In genomic region chr9:111005711-111006482, GRCh38 we compare ENCODE assay signal across 25 cellular contexts. TPM values are rescaled to one million over a fixed set of nuclear protein-coding genes. Genes with fewer than 3 reads are reported as not detected.
DNase-seq lines count a peak whose midpoint lies in the region; ATAC-seq, FAIRE-seq and TF ChIP-seq lines count a peak whose summit lies in the region.
"Had no signal": no experiment of that assay in that cellular context is flagged by ENCODE, and none has a peak within 500 bp of the region (broad histone marks: within the 10 kb centered on the region; RNA-seq: fewer than 3 reads in every experiment).

No MANE protein-coding gene starts in this region.

- peak; percentile 66 for DNase-seq in HCEC 1CT
- DNase-seq in GM12878 (ENCODE audit: low read depth, low spot score) = no peak
- DNase-seq in fibroblast of villous mesenchyme (ENCODE audit: low read depth) = peak; percentile 53
- DNase-seq in sciatic nerve (ENCODE audit: low spot score) = no peak
- no peak for DNase-seq in WERI-Rb-1
- DNase-seq in ecto neural progenitor cell (ENCODE audit: low spot score) = no peak
- no peak for DNase-seq in NCI-H1436 (lab: John Stamatoyannopoulos, UW)
- DNase-seq: activated CD4-positive, alpha-beta T cell treated with anti-CD3 and anti-CD28 coated beads, Interleukin-2, amount 50 U/mL, for 4 hours; activated T-cell treated with anti-CD3 and anti-CD28 coated beads, Interleukin-2, amount 50 U/mL, for 48 hours; esophagus squamous epithelium; H9; naive thymus-derived CD8-positive, alpha-beta T cell; NCI-H1694; NCI-H524; NK-92 treated with Interleukin-12 subunit alpha and Interleukin-12 subunit beta, amount 100 ng/mL, for 24 hours; PC-3; sigmoid colon; SK-N-SH; stimulated activated CD4-positive, alpha-beta T cell treated with anti-CD3 and anti-CD28 coated beads, Interleukin-4, amount 100 ng/mL, for 24 hours; tibial artery had no signal

- no peak overlapping the region for H3K4me2 ChIP-seq in GM12878 (ENCODE audit: control insufficient read depth, insufficient read depth)
- H3K4me2 ChIP-seq: BLaER1, SK-N-SH had no signal

- CTCF ChIA-PET in GM12878 (lab: Yijun Ruan, JAX) = interaction anchor here (0.7 to 1.2 kb wide), 2 partner anchors 11 to 14 kb away, joined by 3 to 4 read pairs; no protein-coding TSS in a partner anchor

- SMC1A ChIA-PET in GM12878 (lab: Charles Lee; ENCODE audit: uncharacterized antibody, unreplicated experiment) = interaction anchor here (1.4 to 2.3 kb wide), 2 partner anchors 11 to 23 kb away, joined by 5 to 8 read pairs; no protein-coding TSS in a partner anchor

- WGBS in GM12878 (ENCODE audit: insufficient coverage, insufficient replicate concordance, low lambda C conversion rate, missing lambda C conversion rate) = 5% methylated on average over 1 of the region's 1 CpG

- no TSS peak for BruUV-seq in GM12878 (replicated peaks; lab: Mats Ljungman, UMichigan)

- no peak overlapping the region for H2AFZ ChIP-seq in GM12878 (ENCODE audit: control insufficient read depth, low read depth, low read length)

- no peaks in the 10 kb centered on the region for H3K4me1 ChIP-seq in GM12878 (ENCODE audit: control insufficient read depth, insufficient read depth, low read length)
- H3K4me1 ChIP-seq: sigmoid colon had no signal

- RAD21 ChIA-PET in GM12878 (lab: Charles Lee; ENCODE audit: unreplicated experiment) = interaction anchor here (1.1 kb wide), 1 partner anchor 26 kb away, joined by 3 read pairs; no protein-coding TSS in a partner anchor

- no peak overlapping the region for H3K27ac ChIP-seq in GM12878 (ENCODE audit: control insufficient read depth, insufficient read depth)
- no peak overlapping the region for H3K27ac ChIP-seq in WERI-Rb-1
- H3K27ac ChIP-seq: BLaER1, esophagus squamous epithelium, sigmoid colon, tibial artery had no signal

- H4K20me1 ChIP-seq in GM12878 (ENCODE audit: control insufficient read depth, insufficient read depth) = no peaks in the 10 kb centered on the region
- H4K20me1 ChIP-seq: BLaER1 had no signal

- no peak for TF ChIP-seq EP300 in GM12878 (IDR thresholded peaks at IDR 0.05; ENCODE audit: borderline replicate concordance in 1 of 2, control insufficient read depth in 1 of 2, low read depth in 2 of 2, low read length in 2 of 2)

- TF ChIP-seq CTCF in GM12878 (IDR thresholded peaks at IDR 0.05 in 2 of 3, conservative IDR thresholded peaks at IDR 0.05 in 1 of 3; ENCODE audit: control insufficient read depth in 2 of 3, extremely low read depth in 1 of 3, insufficient read depth in 1 of 3, low read depth in 3 of 3, low read length in 3 of 3) (no peak), fibroblast of villous mesenchyme (IDR thresholded peaks at IDR 0.05; ENCODE audit: insufficient read depth, low read depth, low read length) (no peak), WERI-Rb-1 (IDR thresholded peaks at IDR 0.05; ENCODE audit: low read depth, low read length) (no peak)

- no peaks in the 10 kb centered on the region for H3K9me3 ChIP-seq in GM12878 (replicated peaks; ENCODE audit: control insufficient read depth, insufficient read depth, low read length)
- H3K9me3 ChIP-seq in WERI-Rb-1 (ENCODE audit: severe bottlenecking) = no peaks in the 10 kb centered on the region
- H3K9me3 ChIP-seq: BLaER1, esophagus squamous epithelium, sigmoid colon, SK-N-SH, tibial artery had no signal

- H3K4me3 ChIP-seq in GM12878 = no peak overlapping the region
- no peak overlapping the region for H3K4me3 ChIP-seq in fibroblast of villous mesenchyme (ENCODE audit: low read depth, low read length)
- H3K4me3 ChIP-seq in WERI-Rb-1 (ENCODE audit: low read depth, low read length) = no peak overlapping the region
- H3K4me3 ChIP-seq: BLaER1, esophagus squamous epithelium, sigmoid colon, tibial artery had no signal

- H3K79me2 ChIP-seq in GM12878 (ENCODE audit: control insufficient read depth, insufficient read depth, low read length) = no peaks in the 10 kb centered on the region

- ATAC-seq in GM12878 (peak; percentile 59), sciatic nerve (peak; percentile 50)
- ATAC-seq: naive thymus-derived CD8-positive, alpha-beta T cell; PC-3 had no signal

- H3K9ac ChIP-seq in GM12878 (ENCODE audit: control insufficient read depth, insufficient read depth, low read length) = no peak overlapping the region
- H3K9ac ChIP-seq: BLaER1, SK-N-SH had no signal

- no peaks in the 10 kb centered on the region for H3K36me3 ChIP-seq in GM12878 (ENCODE audit: control insufficient read depth in 2 of 2, insufficient read depth in 2 of 2, low read length in 1 of 2)
- H3K36me3 ChIP-seq in WERI-Rb-1 = no peaks in the 10 kb centered on the region
- H3K36me3 ChIP-seq: BLaER1, esophagus squamous epithelium, sigmoid colon, tibial artery had no signal

- no peak for TF ChIP-seq RAD21 in GM12878 (IDR thresholded peaks at IDR 0.05; ENCODE audit: insufficient read depth, low read depth, low read length)

- POLR2A ChIA-PET in GM12878 (lab: Charles Lee) = interaction anchor here (0.6 to 1.5 kb wide), 5 partner anchors 11 to 188 kb away, joined by 3 to 11 read pairs (median 7); no protein-coding TSS in a partner anchor

- FAIRE-seq in GM12878 (lab: Jason Lieb, UNC) = no peak
- FAIRE-seq: endometrium, GM12891, islet of Langerhans had no signal

- in situ Hi-C loops in GM12878 (cut with MboI) = no loop called here

- H3K27me3 ChIP-seq in GM12878 (replicated peaks in 1 of 2; ENCODE audit: control insufficient read depth in 2 of 2, insufficient read depth in 2 of 2, low read length in 1 of 2) = no peaks in the 10 kb centered on the region
- H3K27me3 ChIP-seq in WERI-Rb-1 (ENCODE audit: insufficient read depth, low read depth, severe bottlenecking) = peaks cover 51% of the 10 kb centered on the region
- H3K27me3 ChIP-seq: BLaER1, esophagus squamous epithelium, sigmoid colon, tibial artery had no signal

- intact Hi-C loops in GM12878 (cut with micrococcal nuclease; ENCODE audit: unreplicated experiment) (no loop called here), sciatic nerve (cut with DNase I) (no loop called here)

- no peak for TF ChIP-seq POLR2A in GM12878 (IDR thresholded peaks at IDR 0.05; ENCODE audit: low read depth, low read length)

TF ChIP-seq in GM12878, 131 proteins besides CTCF, POLR2A, EP300 and RAD21:
- TF ChIP-seq RB1 (IDR thresholded peaks at IDR 0.05; ENCODE audit: borderline replicate concordance) (no peak), TCF12 (IDR thresholded peaks at IDR 0.05; ENCODE audit: low read depth, low read length) (no peak), KDM1A (IDR thresholded peaks at IDR 0.05; ENCODE audit: borderline replicate concordance) (no peak), CREM (IDR thresholded peaks at IDR 0.05; ENCODE audit: low read depth) (no peak), ASH2L (IDR thresholded peaks at IDR 0.05; ENCODE audit: borderline replicate concordance, low read depth) (no peak), NFXL1 (IDR thresholded peaks at IDR 0.05; ENCODE audit: borderline replicate concordance) (no peak), SKIL (IDR thresholded peaks at IDR 0.05; ENCODE audit: low read depth, poor library complexity, severe bottlenecking) (no peak), NFIC (IDR thresholded peaks at IDR 0.05; ENCODE audit: low read depth, low read length) (no peak), PML (IDR thresholded peaks at IDR 0.05; ENCODE audit: low read length) (no peak), MYB (IDR thresholded peaks at IDR 0.05; ENCODE audit: borderline replicate concordance, low read depth, low read length) (no peak), ESRRA (IDR thresholded peaks at IDR 0.05; ENCODE audit: low read length) (no peak)
TF ChIP-seq in GM12878: peak in this region for 0.

RNA-seq across cellular contexts. Expression of gene LPAR1, which starts 32.4 kb away (rescaled TPM):
- 10.1 and 12.7 TPM in 2 replicates for total RNA-seq in GM12878 (2013; cell fraction: nucleolus; rRNA removed)
- total RNA-seq in GM12878 (2014; rRNA removed) = 11.2 and 13.8 TPM in 2 replicates
- 11.5 and 11.8 TPM in 2 replicates for total RNA-seq in GM12878 (2014; rRNA removed; fragmentation: Illumina TruSeq; extraction: Trizol)
- total RNA-seq in GM12878 (2021) = 9.6 and 10.8 TPM in 2 replicates
- 0.09 TPM for polyA plus RNA-seq in GM12878 (2011; ENCODE audit: low read depth)
- polyA plus RNA-seq in GM12878 (2011; rRNA removed) = 9.4 and 12.9 TPM in 2 replicates
- polyA plus RNA-seq in GM12878 (2011; cell fraction: cytosol; rRNA removed) = 10.6 and 10.9 TPM in 2 replicates
- polyA plus RNA-seq in GM12878 (2011; cell fraction: nucleus; rRNA removed) = 8.9 and 9.0 TPM in 2 replicates
- polyA plus RNA-seq in GM12878 (2012) = 0.11 and 0.20 TPM in 2 replicates
- 9.8 and 10.0 TPM in 2 replicates for polyA plus RNA-seq in GM12878 (2014; fragmentation: Illumina TruSeq; extraction: Trizol)
- 1 to 10 TPM; 3.3 to 4.2 TPM for polyA plus RNA-seq in GM12878 (2014; fragmentation: Nextera tagmentation; extraction: Ambion mirVana)
- polyA plus RNA-seq in GM12878 (2014; rRNA removed) = 7.3 and 7.5 TPM in 2 replicates
- 1 to 10 TPM; 5.8 to 5.9 TPM for polyA plus RNA-seq in GM12878 (2016; fragmentation: Nextera tagmentation; extraction: Ambion mirVana)
- polyA minus RNA-seq in GM12878 (2011; rRNA and poly(A)+ RNA removed) = 43.4 and 62.7 TPM in 2 replicates
- polyA minus RNA-seq in GM12878 (2011; cell fraction: cytosol; rRNA and poly(A)+ RNA removed) = 9.1 and 11.7 TPM in 2 replicates
- polyA minus RNA-seq in GM12878 (2011; cell fraction: nucleus; rRNA and poly(A)+ RNA removed) = 22.7 and 45.4 TPM in 2 replicates
- 54.4 and 108 TPM in 2 replicates for total RNA-seq in fibroblast of villous mesenchyme
- 170 TPM for total RNA-seq in sciatic nerve
- total RNA-seq: dermis microvascular lymphatic vessel endothelial cell; naive thymus-derived CD8-positive, alpha-beta T cell had no signal
- polyA plus RNA-seq: naive thymus-derived CD8-positive, alpha-beta T cell had no signal

Comparison
In these comparisons a context has a peak if more than half of its experiments do, and no peak if none do; other contexts are left out.
1. DNase-seq: peak in HCEC 1CT (single experiment) and fibroblast of villous mesenchyme (single experiment); none in GM12878 (single experiment), sciatic nerve (single experiment), WERI-Rb-1 (single experiment), ecto neural progenitor cell (single experiment) and NCI-H1436 (single experiment).